ENCODE assay signal across 9 cellular contexts in the genomic region with DNA sequence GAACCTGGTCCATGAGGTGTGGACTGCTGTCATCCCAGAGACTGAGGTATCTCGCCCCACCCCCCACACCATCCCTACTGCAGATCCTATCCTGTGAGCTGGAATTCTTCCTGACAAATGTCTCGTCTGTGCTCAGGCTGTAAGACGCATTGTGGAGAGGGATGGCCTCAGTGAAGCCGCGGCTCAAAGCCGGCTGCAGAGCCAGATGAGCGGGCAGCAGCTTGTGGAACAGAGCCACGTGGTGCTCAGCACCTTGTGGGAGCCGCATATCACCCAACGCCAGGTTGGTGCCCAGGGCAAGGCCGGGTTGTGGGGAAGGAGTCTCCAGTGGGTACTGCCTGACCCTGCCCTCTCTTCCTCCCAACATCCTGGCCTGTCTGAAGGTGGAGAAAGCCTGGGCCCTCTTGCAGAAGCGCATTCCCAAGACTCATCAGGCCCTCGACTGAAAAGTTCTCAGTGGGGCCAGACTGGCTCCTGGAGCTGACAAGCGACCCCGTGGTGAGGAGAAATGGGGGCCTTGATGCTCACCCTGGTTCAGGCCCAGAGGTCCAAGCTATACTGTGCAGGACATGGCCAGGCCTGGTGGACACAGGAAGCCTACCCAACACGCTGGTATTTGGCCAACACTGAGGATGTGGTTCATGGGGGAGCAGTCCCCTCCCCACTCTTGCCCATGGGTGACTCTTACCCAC. TPM values are rescaled to one million over a fixed set of nuclear protein-coding genes. Genes with fewer than 3 reads are reported as not detected.
DNase-seq lines count a peak whose midpoint lies in the region; ATAC-seq and TF ChIP-seq lines count a peak whose summit lies in the region.
"Had no signal": no experiment of that assay in that cellular context is flagged by ENCODE, and none has a peak within 500 bp of the region (broad histone marks: within the 10 kb centered on the region; RNA-seq: fewer than 3 reads in every experiment).

No MANE protein-coding gene starts in this region.

- H3K27me3 ChIP-seq in HUES48 (ENCODE audit: control insufficient read depth, insufficient read depth, low read length) = no peaks in the 10 kb centered on the region
- H3K27me3 ChIP-seq in ascending aorta = no peaks in the 10 kb centered on the region

- no peaks in the 10 kb centered on the region for H3K9me3 ChIP-seq in HUES48 (ENCODE audit: control insufficient read depth, insufficient read depth, low read length)
- no peaks in the 10 kb centered on the region for H3K9me3 ChIP-seq in ascending aorta

- H3K27ac ChIP-seq in HUES48 (ENCODE audit: low read depth, low read length) (peak overlapping the region; percentile 93), ascending aorta (peak overlapping the region; percentile 89 to 97)

- H3K27me3 Mint-ChIP-seq in osteocyte (ENCODE audit: unreplicated experiment) = no peaks in the 10 kb centered on the region

- H3K9me3 Mint-ChIP-seq in osteocyte (ENCODE audit: unreplicated experiment) = no peaks in the 10 kb centered on the region

- intact Hi-C loops in ascending aorta (cut with DNase I) = loop anchor here (1.0 kb wide), 1 partner anchor 29 kb away; a partner anchor contains a TSS

- DNase-seq in ascending aorta (ENCODE audit: low spot score in 2 of 2) (no peak), osteocyte (ENCODE audit: extremely low spot score, unreplicated experiment) (no peak), NCI-H82 (lab: John Stamatoyannopoulos, UW) (no peak), SKM-1 treated with dmso at 0.1 percent for 144 hours (lab: John Stamatoyannopoulos, UW; ENCODE audit: unreplicated experiment) (no peak)
- DNase-seq: activated gamma-delta T cell treated with Interleukin-2 at 50 U/mL for 16 hours; hippocampal formation; stimulated activated CD4-positive, alpha-beta T cell treated with anti-CD3 and anti-CD28 coated beads, Interleukin-12 subunit alpha, Interleukin-12 subunit beta, amount 100 ng/mL, for 4 hours had no signal

- peaks cover 46% of the 10 kb centered on the region for H3K36me3 ChIP-seq in HUES48 (ENCODE audit: control insufficient read depth, insufficient read depth, low read length)
- H3K36me3 ChIP-seq in ascending aorta = peaks cover 29 to 42% of the 10 kb centered on the region in 2 donors

- no peak for TF ChIP-seq CTCF in ascending aorta (IDR thresholded peaks at IDR 0.05)
- no peak for TF ChIP-seq CTCF in osteocyte (IDR thresholded peaks at IDR 0.05)

- no peak overlapping the region for H3K9ac ChIP-seq in HUES48 (ENCODE audit: low read depth, low read length)

- peak overlapping the region; percentile 22 for H3K4me3 Mint-ChIP-seq in osteocyte (ENCODE audit: unreplicated experiment)

- H3K4me1 Mint-ChIP-seq in osteocyte (ENCODE audit: unreplicated experiment) = peaks cover 37% of the 10 kb centered on the region

- H3K36me3 Mint-ChIP-seq in osteocyte (ENCODE audit: unreplicated experiment) = peaks cover 10% of the 10 kb centered on the region

- no peak for ATAC-seq in HG03378 (IDR thresholded peaks at IDR 0.05; ENCODE audit: unreplicated experiment)

- peak overlapping the region; percentile 92 for H3K27ac Mint-ChIP-seq in osteocyte (ENCODE audit: unreplicated experiment)

- H3K4me3 ChIP-seq in HUES48 (ENCODE audit: low read depth, low read length) (no peak overlapping the region), ascending aorta (no peak overlapping the region)

- peaks cover 8% of the 10 kb centered on the region; the same call in 1 of the 2 replicates for H3K4me1 ChIP-seq in HUES48 (ENCODE audit: control insufficient read depth, insufficient read depth, low read length)
- H3K4me1 ChIP-seq in ascending aorta = peaks cover 5 to 37% of the 10 kb centered on the region in 2 donors

RNA-seq across cellular contexts. Expression of a gene that starts 1.2 kb away (rescaled TPM):
- total RNA-seq in ascending aorta = 15.8 TPM
- 34.6 and 35.8 TPM in 2 replicates for total RNA-seq in osteocyte

RNA-seq across cellular contexts. Expression of a gene that starts 3.7 kb away (rescaled TPM):
- 10.9 TPM for total RNA-seq in ascending aorta
- 51.7 and 62.7 TPM in 2 replicates for total RNA-seq in osteocyte

RNA-seq across cellular contexts. Expression of a gene that starts 11.9 kb away (rescaled TPM):
- total RNA-seq in ascending aorta (2.9 TPM), osteocyte (5.5 and 5.6 TPM in 2 replicates)

RNA-seq across cellular contexts. Expression of a gene that starts 12.9 kb away (rescaled TPM):
- not detected for total RNA-seq in ascending aorta
- 1.2 and 1.4 TPM in 2 replicates for total RNA-seq in osteocyte

RNA-seq across cellular contexts. Expression of a gene that starts 29.6 kb away (rescaled TPM):
- total RNA-seq in ascending aorta (94.7 TPM), osteocyte (86.5 and 96.6 TPM in 2 replicates)
